ENCODE assay signal across 8 cellular contexts in genomic region chr2:87470381-87471380, GRCh38.
A peak's percentile ranks its signal among the peaks of the same experiment; 100 is the strongest.
DNase-seq lines count a peak whose midpoint lies in the region; ATAC-seq, FAIRE-seq and TF ChIP-seq lines count a peak whose summit lies in the region.
"Not testable (repeated sequence)": the region's sequence is repeated elsewhere in the genome, so short reads cannot be mapped to it uniquely, and the experiment has no call there.

No MANE protein-coding gene starts in this region.

- ATAC-seq in HG02610 (IDR thresholded peaks at IDR 0.05; ENCODE audit: unreplicated experiment): peak; percentile 55
- peak; percentile 49 for ATAC-seq in HG03439 (IDR thresholded peaks at IDR 0.05; ENCODE audit: unreplicated experiment)
- ATAC-seq in memory B cell (ENCODE audit: low read depth): peak; percentile 18

- peak overlapping the region; percentile 75 for H3K4me3 Mint-ChIP-seq in memory B cell

- DNase-seq in GM19239 (ENCODE audit: insufficient read length, low spot score); memory B cell (ENCODE audit: low spot score in 2 of 2): not testable (repeated sequence)
- DNase-seq in activated CD4-positive, alpha-beta T cell treated with anti-CD3 and anti-CD28 coated beads for 48 hours: peak; percentile 76
- DNase-seq in activated naive CD4-positive, alpha-beta T cell treated with anti-CD3 and anti-CD28 coated beads, Interleukin-2, amount 50 U/mL, for 16 hours: peak; percentile 71
- DNase-seq in stimulated activated CD8-positive, alpha-beta memory T cell treated with anti-CD3 and anti-CD28 coated beads, Interleukin-4, amount 100 ng/mL, for 48 hours: peak; percentile 78

- H3K27me3 Mint-ChIP-seq in memory B cell: not testable (repeated sequence)

- not testable (repeated sequence) for H3K9me3 Mint-ChIP-seq in memory B cell

- peak; percentile 35 for FAIRE-seq in GM19239 (lab: Jason Lieb, UNC)

- peak; percentile 22; the same call in 1 of the 3 replicates for TF ChIP-seq CTCF in GM12872 (IDR thresholded peaks at IDR 0.05; ENCODE audit: insufficient read depth, low read depth, low read length)

- H3K27ac Mint-ChIP-seq in memory B cell: peak overlapping the region; percentile 94

- not testable (repeated sequence) for H3K36me3 Mint-ChIP-seq in memory B cell

- H3K4me1 Mint-ChIP-seq in memory B cell: peaks cover 11% of the 10 kb centered on the region
